8 cellular contexts compared by ENCODE assay signal in the genomic region with DNA sequence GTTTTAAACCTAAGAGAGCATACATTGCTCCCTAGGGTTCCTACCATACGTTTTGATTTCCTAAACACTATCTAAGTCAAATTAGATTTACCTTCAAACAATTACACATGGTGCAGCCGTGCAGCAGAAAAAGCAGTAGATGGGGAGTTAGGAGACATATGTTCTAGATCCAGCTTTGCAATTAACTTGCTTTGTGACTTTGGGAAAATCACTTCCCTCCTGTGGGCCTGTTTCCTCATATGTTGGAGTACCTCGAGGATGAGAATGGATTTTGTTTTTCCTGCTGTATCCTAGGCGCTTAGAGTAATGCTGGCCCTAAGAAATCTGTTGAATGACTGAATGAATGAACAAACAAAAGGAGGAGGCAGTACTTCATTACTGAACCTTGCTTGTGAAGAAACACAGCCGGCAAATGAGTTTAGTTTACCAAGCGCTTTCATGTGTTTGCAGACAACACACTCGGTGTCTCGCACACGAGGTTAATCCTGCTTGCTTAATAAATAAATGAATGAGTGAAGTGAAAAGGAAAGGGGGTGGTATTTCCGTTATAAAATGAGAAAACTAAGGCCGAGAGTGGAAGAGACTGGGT. TPM values are rescaled to one million over a fixed set of nuclear protein-coding genes. Genes with fewer than 3 reads are reported as not detected.
DNase-seq lines count a peak whose midpoint lies in the region; ATAC-seq, FAIRE-seq and TF ChIP-seq lines count a peak whose summit lies in the region.

No MANE protein-coding gene starts in this region.

- peaks cover 8 to 35% of the 10 kb centered on the region in 2 donors for H3K9me3 Mint-ChIP-seq in activated naive CD4-positive, alpha-beta T cell treated with anti-CD3 and anti-CD28 coated beads, Interleukin-2, amount 50 U/mL, for 72 hours

- FAIRE-seq in kidney (lab: Jason Lieb, UNC): no peak

- 3% methylated on average over 11 of the region's 11 CpGs for WGBS in testis, 2 donors

- H3K36me3 Mint-ChIP-seq in activated naive CD4-positive, alpha-beta T cell treated with anti-CD3 and anti-CD28 coated beads, Interleukin-2, amount 50 U/mL, for 72 hours: peaks cover 65 to 77% of the 10 kb centered on the region in 2 donors

- H3K9ac ChIP-seq in kidney (ENCODE audit: low read length in 2 of 2): peak overlapping the region; percentile 93 to 97

- peaks cover 8% of the 10 kb centered on the region in 2 donors for H3K4me1 ChIP-seq in kidney (ENCODE audit: control insufficient read depth in 1 of 2, insufficient read depth in 1 of 2, low read depth in 1 of 2, low read length in 2 of 2)
- H3K4me1 ChIP-seq in testis: peaks cover 13% of the 10 kb centered on the region

- no peak for TF ChIP-seq POLR2A in testis (IDR thresholded peaks at IDR 0.05)

- no peak for TF ChIP-seq CTCF in kidney (IDR thresholded peaks at IDR 0.05; ENCODE audit: borderline replicate concordance, extremely low read depth, insufficient read depth)
- TF ChIP-seq CTCF in testis (IDR thresholded peaks at IDR 0.05): no peak

- intact Hi-C loops in kidney (cut with DNase I) (no loop called here), testis (cut with DNase I; ENCODE audit: low total_unique reads) (no loop called here)

- DNase-seq in DMS53 (lab: John Stamatoyannopoulos, UW) (peak; percentile 61), DMS53 treated with DMSO at 0.1 percent for 48 hours (lab: John Stamatoyannopoulos, UW; ENCODE audit: unreplicated experiment) (no peak), kidney (no peak), testis (no peak), D341Med (ENCODE audit: low spot score) (no peak), NCI-H1930 (lab: John Stamatoyannopoulos, UW) (no peak)
- DNase-seq in activated naive CD4-positive, alpha-beta T cell treated with anti-CD3 and anti-CD28 coated beads, Interleukin-2, amount 50 U/mL, for 72 hours (ENCODE audit: low spot score in 2 of 2): no peak

- peak overlapping the region; percentile 96 to 97 for H3K4me3 ChIP-seq in kidney (ENCODE audit: low read length in 2 of 2)
- peak overlapping the region; percentile 78 for H3K4me3 ChIP-seq in testis

- H3K9me3 ChIP-seq in kidney (ENCODE audit: control insufficient read depth in 1 of 2, low read length in 2 of 2) (peaks cover 0 to 2% of the 10 kb centered on the region in 2 donors), testis (no peaks in the 10 kb centered on the region)

- peak overlapping the region; percentile 93 to 99 for H3K27ac Mint-ChIP-seq in activated naive CD4-positive, alpha-beta T cell treated with anti-CD3 and anti-CD28 coated beads, Interleukin-2, amount 50 U/mL, for 72 hours

- H3K27me3 ChIP-seq in testis: no peaks in the 10 kb centered on the region

- H3K36me3 ChIP-seq in kidney (ENCODE audit: control insufficient read depth in 1 of 2, insufficient read depth in 2 of 2, low read length in 2 of 2) (peaks cover 8 to 20% of the 10 kb centered on the region in 2 donors), testis (ENCODE audit: low read depth, missing control alignments) (peaks cover 4% of the 10 kb centered on the region)

- peak; percentile 1 for ATAC-seq in HG03159 (IDR thresholded peaks at IDR 0.05; ENCODE audit: unreplicated experiment)
- ATAC-seq in activated naive CD4-positive, alpha-beta T cell treated with anti-CD3 and anti-CD28 coated beads, Interleukin-2, amount 50 U/mL, for 72 hours: no peak

- peak overlapping the region; percentile 84 to 88 for H3K27ac ChIP-seq in kidney (ENCODE audit: low read depth in 2 of 2, low read length in 2 of 2)
- H3K27ac ChIP-seq in testis: peak overlapping the region; percentile 94 to 95

RNA-seq across cellular contexts. Expression of a gene that starts 0.6 kb away (rescaled TPM):
- total RNA-seq in activated naive CD4-positive, alpha-beta T cell treated with anti-CD3 and anti-CD28 coated beads, Interleukin-2, amount 50 U/mL, for 72 hours: 10 to 100 TPM in 1 of 2 donors, 1 to 10 TPM in 1; 9.5 to 14.1 TPM
- total RNA-seq in kidney (12.1 TPM), testis (10 to 100 TPM; 15.4 to 18.3 TPM)
- polyA plus RNA-seq in kidney (ENCODE audit: insufficient read depth, low read depth, low replicate concordance) (17.5 TPM), testis (ENCODE audit: insufficient read depth, low read depth, low replicate concordance) (10.5 TPM)

RNA-seq across cellular contexts. Expression of a gene that starts 0.8 kb away (rescaled TPM):
- total RNA-seq in activated naive CD4-positive, alpha-beta T cell treated with anti-CD3 and anti-CD28 coated beads, Interleukin-2, amount 50 U/mL, for 72 hours: 10 to 100 TPM in 1 of 2 donors, 1 to 10 TPM in 1; 8.8 to 10.5 TPM
- total RNA-seq in kidney (22.9 TPM), testis (10 to 100 TPM; 32.6 to 42.8 TPM)
- polyA plus RNA-seq in kidney (ENCODE audit: insufficient read depth, low read depth, low replicate concordance) (13.1 TPM), testis (ENCODE audit: insufficient read depth, low read depth, low replicate concordance) (24.0 TPM)

RNA-seq across cellular contexts. Expression of a gene that starts 13.0 kb away (rescaled TPM):
- total RNA-seq in activated naive CD4-positive, alpha-beta T cell treated with anti-CD3 and anti-CD28 coated beads, Interleukin-2, amount 50 U/mL, for 72 hours: not detected
- total RNA-seq in kidney (0.09 TPM), testis (under 1 TPM in 1 of 2 donors, not detected in 1; 0.31 TPM)
- polyA plus RNA-seq in kidney (ENCODE audit: insufficient read depth, low read depth, low replicate concordance) (0.15 TPM), testis (ENCODE audit: insufficient read depth, low read depth, low replicate concordance) (0.13 TPM)

RNA-seq across cellular contexts. Expression of a gene that starts 37.7 kb away (rescaled TPM):
- total RNA-seq in activated naive CD4-positive, alpha-beta T cell treated with anti-CD3 and anti-CD28 coated beads, Interleukin-2, amount 50 U/mL, for 72 hours: not detected
- 11.0 TPM for total RNA-seq in kidney
- polyA plus RNA-seq in kidney (ENCODE audit: insufficient read depth, low read depth, low replicate concordance): 4,265 TPM
- under 1 TPM in 1 of 2 donors, not detected in 1; 0.79 TPM for total RNA-seq in testis
- 1.9 TPM for polyA plus RNA-seq in testis (ENCODE audit: insufficient read depth, low read depth, low replicate concordance)
